Comparison of ENCODE assay signal across 7 cellular contexts in the genomic region with DNA sequence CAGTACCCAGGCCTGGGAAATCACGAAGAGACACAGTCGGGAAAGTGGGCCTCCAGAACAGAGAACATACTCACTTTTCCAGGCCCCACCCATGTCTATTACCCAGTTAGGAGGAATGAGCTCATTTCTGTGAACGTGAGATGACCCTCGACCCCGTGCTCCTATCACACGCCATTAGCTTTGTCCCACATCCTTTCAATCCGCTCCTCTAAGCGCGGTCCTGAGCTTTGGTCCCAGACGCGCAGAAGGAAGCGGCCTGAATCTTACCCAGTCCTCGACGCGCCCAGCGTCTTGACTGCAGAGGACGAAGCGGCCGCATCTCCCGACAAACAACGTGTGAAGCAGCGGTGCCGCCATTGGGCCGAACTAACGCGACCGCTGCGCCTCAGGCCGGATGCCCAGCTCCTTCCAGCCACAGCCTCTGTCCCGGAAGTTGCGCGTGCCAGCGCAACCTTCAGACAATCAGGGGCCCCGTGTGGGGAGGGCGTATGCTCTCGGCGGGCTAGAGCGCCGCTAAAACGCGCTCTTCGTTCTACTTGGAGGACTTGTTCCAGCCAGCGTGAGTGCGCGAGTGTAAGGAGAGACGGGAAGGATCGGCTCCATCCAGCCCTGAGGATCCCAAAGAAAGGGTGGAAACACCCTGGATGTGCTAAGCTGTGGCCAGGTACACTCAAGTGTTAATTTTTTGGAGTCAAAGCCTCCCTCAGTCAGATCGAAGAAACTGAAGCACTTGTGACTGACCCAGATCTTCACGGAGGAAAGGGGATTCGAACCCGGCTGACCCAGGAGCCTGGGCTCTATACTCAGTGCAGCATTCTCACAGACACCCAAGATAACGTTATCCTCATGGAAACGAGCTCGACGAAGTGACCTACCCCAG. TPM values are rescaled to one million over a fixed set of nuclear protein-coding genes. Genes with fewer than 3 reads are reported as not detected.
DNase-seq lines count a peak whose midpoint lies in the region; ATAC-seq and TF ChIP-seq lines count a peak whose summit lies in the region.
"Not testable (repeated sequence)": the region's sequence is repeated elsewhere in the genome, so short reads cannot be mapped to it uniquely, and the experiment has no call there.

No MANE protein-coding gene starts in this region.

- not testable (repeated sequence) for H3K4me1 ChIP-seq in iPS-20b (ENCODE audit: insufficient read depth, low read length); gastrocnemius medialis

- H3K4me3 ChIP-seq in brain microvascular endothelial cell (ENCODE audit: low read depth, low read length) (peak overlapping the region; percentile 58), iPS-20b (ENCODE audit: low read length) (peak overlapping the region; percentile 91), gastrocnemius medialis (peak overlapping the region; percentile 49 to 62 (median 59))

- H3K36me3 ChIP-seq in brain microvascular endothelial cell (replicated peaks); iPS-20b (ENCODE audit: insufficient read depth, low read depth, low read length); gastrocnemius medialis: not testable (repeated sequence)

- in situ Hi-C loops in brain microvascular endothelial cell (cut with HindIII; ENCODE audit: low pct_ligation_motif_present, low sequenced_read_pairs): not testable (repeated sequence)
- in situ Hi-C loops in gastrocnemius medialis (cut with MboI; ENCODE audit: low sequenced_read_pairs in 4 of 4): loop anchor here in 1 of 4 donors (25.0 kb wide), 1 partner anchor 142 kb away; the partner anchor contains the start of gene UQCRC2

- TF ChIP-seq CTCF in VCaP (conservative IDR thresholded peaks at IDR 0.05); brain microvascular endothelial cell (IDR thresholded peaks at IDR 0.05; ENCODE audit: low read depth, low read length, missing control alignments); gastrocnemius medialis (IDR thresholded peaks at IDR 0.05 in 4 of 5, conservative IDR thresholded peaks at IDR 0.05 in 1 of 5): not testable (repeated sequence)

- DNase-seq in NCI-H2107 (lab: John Stamatoyannopoulos, UW) (peak; percentile 32), brain microvascular endothelial cell (peak; percentile 24), gastrocnemius medialis (peak; percentile 9 to 34)

- TF ChIP-seq POLR2A in gastrocnemius medialis (IDR thresholded peaks at IDR 0.05): peak in 1 of 2 donors; percentile 35

- not testable (repeated sequence) for H3K27me3 ChIP-seq in brain microvascular endothelial cell (replicated peaks); iPS-20b (ENCODE audit: insufficient read depth, low read length); gastrocnemius medialis

- H3K9me3 ChIP-seq in iPS-20b (ENCODE audit: insufficient read depth, low read depth, low read length); gastrocnemius medialis: not testable (repeated sequence)

- H3K9ac ChIP-seq in iPS-20b (ENCODE audit: low read depth, low read length): peak overlapping the region; percentile 93

- H3K27ac ChIP-seq in VCaP (peak overlapping the region; percentile 64), brain microvascular endothelial cell (peak overlapping the region; percentile 40), iPS-20b (ENCODE audit: low read length) (peak overlapping the region; percentile 91), gastrocnemius medialis (peak overlapping the region; percentile 63 to 79 (median 72))

- peak; percentile 86 for ATAC-seq in GM18520 (IDR thresholded peaks at IDR 0.05; ENCODE audit: unreplicated experiment)
- peak; percentile 57 for ATAC-seq in HG03060 (IDR thresholded peaks at IDR 0.05; ENCODE audit: low read depth, unreplicated experiment)
- peak; percentile 86 for ATAC-seq in gastrocnemius medialis

- intact Hi-C loops in gastrocnemius medialis (cut with DNase I; ENCODE audit: low total_unique reads): not testable (repeated sequence)

RNA-seq across cellular contexts. Expression of gene NPIPB4, which starts 37.3 kb away (rescaled TPM):
- 10 to 100 TPM in 3 of 4 donors, 1 to 10 TPM in 1; 5.6 to 45.9 (median 15.6) TPM for total RNA-seq in gastrocnemius medialis

Comparison
In these comparisons a context has a peak if more than half of its experiments do, and no peak if none do; other contexts are left out.
1. Peak in every context shown above with its lines: DNase-seq, ATAC-seq, H3K4me3 ChIP-seq and H3K27ac ChIP-seq.
2. H3K27ac ChIP-seq: peak in every context shown above with its lines; median percentile 91 in iPS-20b; 72 in gastrocnemius medialis; 64 in VCaP; 40 in brain microvascular endothelial cell.